15 cellular contexts compared by ENCODE assay signal in genomic region chr6:157063935-157064322, GRCh38.
"Had no signal": no experiment of that assay in that cellular context is flagged by ENCODE, and none has a peak within 500 bp of the region (broad histone marks: within the 10 kb centered on the region; RNA-seq: fewer than 3 reads in every experiment).

No MANE protein-coding gene starts in this region.

- H3K9me3 ChIP-seq: esophagus squamous epithelium, neutrophil, pancreas, sigmoid colon, tibial artery, uterus had no signal

- DNase-seq: activated CD4-positive, alpha-beta T cell treated with anti-CD3 and anti-CD28 coated beads, Interleukin-2, amount 10 ng/mL, durations not matched to agents 24 days and 14 days; activated CD4-positive, CD25-positive, alpha-beta regulatory T cell; activated CD8-positive, alpha-beta memory T cell treated with anti-CD3 and anti-CD28 coated beads, Interleukin-2, amount 50 U/mL, for 48 hours; effector memory CD4-positive, alpha-beta T cell; esophagus squamous epithelium; natural killer cell; pancreas; sigmoid colon; stimulated activated CD4-positive, alpha-beta T cell treated with anti-CD3 and anti-CD28 coated beads, Interleukin-12 subunit alpha, Interleukin-12 subunit beta, amount 100 ng/mL, for 4 hours; stimulated activated CD4-positive, alpha-beta T cell treated with anti-CD3 and anti-CD28 coated beads, Interleukin-2, amount 100 ng/mL, for 24 hours; stimulated activated naive CD8-positive, alpha-beta T cell treated with anti-CD3 and anti-CD28 coated beads, Interleukin-15, Interleukin-2, amounts not matched to agents 100 U/mL and 50 U/mL, for 24 hours; substantia nigra; tibial artery; uterus had no signal

- ATAC-seq: natural killer cell; pancreas; stimulated activated naive CD8-positive, alpha-beta T cell treated with anti-CD3 and anti-CD28 coated beads, Interleukin-15, Interleukin-2, amounts not matched to agents 100 U/mL and 50 U/mL, for 24 hours had no signal

- H3K27ac ChIP-seq: esophagus squamous epithelium, pancreas, sigmoid colon, tibial artery, uterus had no signal

- H3K4me3 ChIP-seq: esophagus squamous epithelium, pancreas, sigmoid colon, tibial artery, uterus had no signal

- H3K36me3 ChIP-seq: esophagus squamous epithelium, neutrophil, pancreas, sigmoid colon, tibial artery, uterus had no signal

- H3K27me3 ChIP-seq: esophagus squamous epithelium, neutrophil, pancreas, sigmoid colon, tibial artery, uterus had no signal
